ENCODE assay signal across 11 cellular contexts in the genomic region with DNA sequence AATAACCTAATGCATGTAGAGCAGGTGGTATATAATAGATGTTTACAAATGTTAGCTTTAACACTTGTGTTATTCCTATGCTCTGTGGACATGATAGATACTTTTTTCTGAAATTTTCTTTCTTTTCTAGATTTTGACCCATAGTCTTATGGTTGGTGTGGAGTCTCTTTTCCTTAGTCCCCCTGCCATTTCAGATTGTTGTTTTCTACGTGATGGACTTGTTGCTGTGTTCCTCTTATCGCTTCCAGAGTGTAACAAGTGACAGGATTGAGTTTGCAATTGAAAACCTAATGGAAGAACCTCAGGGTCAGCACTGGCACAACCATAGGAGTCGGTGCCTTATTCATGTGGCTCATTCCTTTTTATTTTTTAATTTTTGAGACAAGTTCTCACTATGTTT.
A peak's percentile ranks its signal among the peaks of the same experiment; 100 is the strongest.
DNase-seq lines count a peak whose midpoint lies in the region; ATAC-seq and TF ChIP-seq lines count a peak whose summit lies in the region.
"Had no signal": no experiment of that assay in that cellular context is flagged by ENCODE, and none has a peak within 500 bp of the region (broad histone marks: within the 10 kb centered on the region; RNA-seq: fewer than 3 reads in every experiment).

No MANE protein-coding gene starts in this region.

- peaks cover 0 to 3% of the 10 kb centered on the region in 2 experiments; a peak in 1 of 3 replicates for H3K36me3 ChIP-seq in HEK293 (ENCODE audit: control insufficient read depth in 2 of 2, insufficient read depth in 1 of 2, low read length in 2 of 2)
- H3K36me3 ChIP-seq: HAP-1 had no signal

- no peaks in the 10 kb centered on the region for H3K9me3 Mint-ChIP-seq in activated naive CD4-positive, alpha-beta T cell treated with anti-CD3 and anti-CD28 coated beads, Interleukin-2, amount 50 U/mL, for 72 hours
- H3K9me3 Mint-ChIP-seq in activated naive CD4-positive, alpha-beta T cell treated with anti-CD3 and anti-CD28 coated beads for 36 hours: no peaks in the 10 kb centered on the region
- H3K9me3 Mint-ChIP-seq: CD4-positive, alpha-beta memory T cell had no signal

- CTCF ChIA-PET in activated naive CD4-positive, alpha-beta T cell treated with anti-CD3 and anti-CD28 coated beads for 36 hours (lab: Charles Lee): interaction anchor here (1.0 to 3.5 kb wide), 2 partner anchors 18 to 1190 kb away, joined by 3 to 21 read pairs; no protein-coding TSS in a partner anchor
- CTCF ChIA-PET in HEK293 (lab: Yijun Ruan, JAX): interaction anchor here (0.7 kb wide), 1 partner anchor 21 kb away, joined by 4 read pairs; no protein-coding TSS in a partner anchor

- no peak overlapping the region for H3K4me3 Mint-ChIP-seq in activated naive CD4-positive, alpha-beta T cell treated with anti-CD3 and anti-CD28 coated beads for 36 hours
- H3K4me3 Mint-ChIP-seq: CD4-positive, alpha-beta memory T cell had no signal

- no peak overlapping the region for H3K4me3 ChIP-seq in HEK293 (ENCODE audit: low read depth, low read length)
- H3K4me3 ChIP-seq: HAP-1 had no signal

- POLR2A ChIA-PET in HEK293 (lab: Yijun Ruan, JAX): no interaction called here

- no peak for ATAC-seq in activated naive CD4-positive, alpha-beta T cell treated with anti-CD3 and anti-CD28 coated beads, Interleukin-2, amount 50 U/mL, for 72 hours
- ATAC-seq in HG03378 (IDR thresholded peaks at IDR 0.05; ENCODE audit: unreplicated experiment): no peak

- peaks cover 23% of the 10 kb centered on the region for H3K4me1 Mint-ChIP-seq in activated naive CD4-positive, alpha-beta T cell treated with anti-CD3 and anti-CD28 coated beads for 36 hours (ENCODE audit: low read depth)

- peak overlapping the region; percentile 11 to 40 for H3K27ac Mint-ChIP-seq in activated naive CD4-positive, alpha-beta T cell treated with anti-CD3 and anti-CD28 coated beads, Interleukin-2, amount 50 U/mL, for 72 hours
- H3K27ac Mint-ChIP-seq in activated naive CD4-positive, alpha-beta T cell treated with anti-CD3 and anti-CD28 coated beads for 36 hours: no peak overlapping the region

- H3K27me3 Mint-ChIP-seq in activated naive CD4-positive, alpha-beta T cell treated with anti-CD3 and anti-CD28 coated beads for 36 hours (ENCODE audit: low read depth): peaks cover 2% of the 10 kb centered on the region
- H3K27me3 Mint-ChIP-seq: CD4-positive, alpha-beta memory T cell had no signal

- H3K36me3 Mint-ChIP-seq in activated naive CD4-positive, alpha-beta T cell treated with anti-CD3 and anti-CD28 coated beads, Interleukin-2, amount 50 U/mL, for 72 hours: peaks cover 0 to 16% of the 10 kb centered on the region in 2 donors
- H3K36me3 Mint-ChIP-seq in activated naive CD4-positive, alpha-beta T cell treated with anti-CD3 and anti-CD28 coated beads for 36 hours (ENCODE audit: low read depth): no peaks in the 10 kb centered on the region

- H3K9me3 ChIP-seq in HEK293 (ENCODE audit: control insufficient read depth, insufficient read depth, low read depth, low read length): no peaks in the 10 kb centered on the region
- H3K9me3 ChIP-seq: HAP-1 had no signal

- no peak for DNase-seq in activated naive CD4-positive, alpha-beta T cell treated with anti-CD3 and anti-CD28 coated beads, Interleukin-2, amount 50 U/mL, for 72 hours (ENCODE audit: low spot score in 2 of 2)
- DNase-seq in activated naive CD4-positive, alpha-beta T cell treated with anti-CD3 and anti-CD28 coated beads for 36 hours: no peak
- DNase-seq in NK-92 (lab: John Stamatoyannopoulos, UW; ENCODE audit: unreplicated experiment): no peak
- DNase-seq: CD4-positive, alpha-beta memory T cell; COR-L47; DND-41; GOT3 had no signal

- intact Hi-C loops in activated naive CD4-positive, alpha-beta T cell treated with anti-CD3 and anti-CD28 coated beads for 36 hours (cut with micrococcal nuclease): no loop called here

- H3K4me1 ChIP-seq in HEK293 (ENCODE audit: control insufficient read depth, insufficient read depth, low read length): no peaks in the 10 kb centered on the region; the same call in 1 of the 2 replicates
- H3K4me1 ChIP-seq: HAP-1 had no signal

- no peak overlapping the region for H3K27ac ChIP-seq in HEK293 (ENCODE audit: extremely low read depth, low read depth, low read length)
- peak overlapping the region; percentile 68 for H3K27ac ChIP-seq in VCaP

- no peak for TF ChIP-seq CTCF in HEK293 (tag by site-specific recombination; IDR thresholded peaks at IDR 0.05)
- no peak for TF ChIP-seq CTCF in VCaP (conservative IDR thresholded peaks at IDR 0.05)

TF ChIP-seq in HEK293, 187 proteins besides CTCF, POLR2A, EP300 and RAD21:
- TF ChIP-seq SCRT2 (tag by site-specific recombination; IDR thresholded peaks at IDR 0.05) (peak; percentile 84), ZNF335 (tag by site-specific recombination; conservative IDR thresholded peaks at IDR 0.05) (no peak), SCRT1 (tag by site-specific recombination; IDR thresholded peaks at IDR 0.05; ENCODE audit: borderline replicate concordance) (peak; percentile 59; the same call in 1 of the 2 replicates), ZNF837 (tag by site-specific recombination; IDR thresholded peaks at IDR 0.05) (no peak)
- TF ChIP-seq, protein P1, sequence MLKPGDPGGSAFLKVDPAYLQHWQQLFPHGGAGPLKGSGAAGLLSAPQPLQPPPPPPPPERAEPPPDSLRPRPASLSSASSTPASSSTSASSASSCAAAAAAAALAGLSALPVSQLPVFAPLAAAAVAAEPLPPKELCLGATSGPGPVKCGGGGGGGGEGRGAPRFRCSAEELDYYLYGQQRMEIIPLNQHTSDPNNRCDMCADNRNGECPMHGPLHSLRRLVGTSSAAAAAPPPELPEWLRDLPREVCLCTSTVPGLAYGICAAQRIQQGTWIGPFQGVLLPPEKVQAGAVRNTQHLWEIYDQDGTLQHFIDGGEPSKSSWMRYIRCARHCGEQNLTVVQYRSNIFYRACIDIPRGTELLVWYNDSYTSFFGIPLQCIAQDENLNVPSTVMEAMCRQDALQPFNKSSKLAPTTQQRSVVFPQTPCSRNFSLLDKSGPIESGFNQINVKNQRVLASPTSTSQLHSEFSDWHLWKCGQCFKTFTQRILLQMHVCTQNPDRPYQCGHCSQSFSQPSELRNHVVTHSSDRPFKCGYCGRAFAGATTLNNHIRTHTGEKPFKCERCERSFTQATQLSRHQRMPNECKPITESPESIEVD (tag by site-specific recombination; IDR thresholded peaks at IDR 0.05): peak; percentile 13; the same call in 1 of the 2 replicates
